Comparison of ENCODE assay signal across 17 cellular contexts in the genomic region with DNA sequence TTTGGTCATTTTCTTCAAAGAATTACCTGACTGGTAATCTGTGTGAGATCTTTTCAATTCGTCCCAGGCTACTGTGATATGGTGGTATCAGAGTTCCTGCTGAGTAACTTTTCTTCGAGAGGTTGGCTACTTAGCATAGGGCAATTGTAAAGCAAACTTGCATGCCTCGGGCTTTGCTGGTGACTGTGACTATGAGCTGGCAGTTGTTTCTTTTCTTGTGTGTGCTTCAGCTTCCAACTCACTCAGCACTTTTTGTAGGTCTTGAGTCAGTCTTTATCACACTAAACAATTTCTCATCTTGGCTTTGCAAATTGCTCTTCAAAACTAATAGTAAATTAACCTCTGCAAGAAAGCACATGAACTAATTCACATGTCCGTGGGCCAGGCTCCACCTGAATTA. TPM values are rescaled to one million over a fixed set of nuclear protein-coding genes. Genes with fewer than 3 reads are reported as not detected.
DNase-seq lines count a peak whose midpoint lies in the region; ATAC-seq and TF ChIP-seq lines count a peak whose summit lies in the region.
"Had no signal": no experiment of that assay in that cellular context is flagged by ENCODE, and none has a peak within 500 bp of the region (broad histone marks: within the 10 kb centered on the region; RNA-seq: fewer than 3 reads in every experiment).

No MANE protein-coding gene starts in this region.

- no peak overlapping the region for H3K27ac Mint-ChIP-seq in endodermal cell
- H3K27ac Mint-ChIP-seq: naive thymus-derived CD4-positive, alpha-beta T cell; stimulated activated naive B cell treated with anti-CD40 and anti-IgM and Interleukin-4, amounts not matched to agents 10 μg/mL and 1 μg/mL and 100 μg/mL, for 72 hours had no signal

- no peak overlapping the region for H3K4me3 Mint-ChIP-seq in endodermal cell
- H3K4me3 Mint-ChIP-seq: naive thymus-derived CD4-positive, alpha-beta T cell; stimulated activated naive B cell treated with anti-CD40 and anti-IgM and Interleukin-4, amounts not matched to agents 10 μg/mL and 1 μg/mL and 100 μg/mL, for 72 hours had no signal

- TF ChIP-seq CTCF in colonic mucosa (IDR thresholded peaks at IDR 0.05) (no peak), endodermal cell (conservative IDR thresholded peaks at IDR 0.05) (no peak)

- no peaks in the 10 kb centered on the region for H3K27me3 Mint-ChIP-seq in endodermal cell (ENCODE audit: insufficient read depth)

- intact Hi-C loops in colonic mucosa (cut with DNase I): loop anchor here (5.0 kb wide), 1 partner anchor 41 kb away; no protein-coding TSS in a partner anchor

- DNase-seq in AG20443 (ENCODE audit: low spot score): peak; percentile 58
- peak; percentile 59 for DNase-seq in NCI-H226
- DNase-seq in colonic mucosa: no peak
- peak; percentile 58 for DNase-seq in kidney tubule cell (ENCODE audit: low spot score)
- DNase-seq in COR-L47 (lab: John Stamatoyannopoulos, UW): no peak
- DNase-seq in endodermal cell: no peak
- DNase-seq: activated naive CD4-positive, alpha-beta T cell; kidney glomerular epithelial cell; naive thymus-derived CD4-positive, alpha-beta T cell; NCI-H1436; NCI-H524; stimulated activated CD4-positive, alpha-beta T cell treated with anti-CD3 and anti-CD28 coated beads, Interleukin-4, amount 100 ng/mL, for 24 hours; stimulated activated naive B cell treated with anti-CD40 and anti-IgM and Interleukin-4, amounts not matched to agents 10 μg/mL and 1 μg/mL and 100 μg/mL, for 72 hours had no signal

- WGBS in endodermal cell (ENCODE audit: insufficient coverage in 1 of 2, insufficient read length in 1 of 2), 2 experiments: 45 to 47% methylated on average over 2 to 4 of the region's 4 CpGs

- H3K4me1 ChIP-seq in colonic mucosa: no peaks in the 10 kb centered on the region
- peaks cover 14% of the 10 kb centered on the region for H3K4me1 ChIP-seq in endodermal cell (ENCODE audit: control insufficient read depth, insufficient read depth, low read length)
- H3K4me1 ChIP-seq: BLaER1 had no signal

- H3K9me3 ChIP-seq in colonic mucosa: no peaks in the 10 kb centered on the region
- H3K9me3 ChIP-seq in endodermal cell (ENCODE audit: control insufficient read depth, low read length): peaks cover 8% of the 10 kb centered on the region

- H3K4me3 ChIP-seq in colonic mucosa: no peak overlapping the region
- no peak overlapping the region for H3K4me3 ChIP-seq in endodermal cell (ENCODE audit: low read length)
- H3K4me3 ChIP-seq: BLaER1 had no signal

- H3K9ac ChIP-seq in colonic mucosa (ENCODE audit: low read depth in 2 of 2, low read length in 2 of 2) (no peak overlapping the region), endodermal cell (ENCODE audit: extremely low read depth, low read length, poor library complexity, severe bottlenecking) (no peak overlapping the region)
- H3K9ac ChIP-seq: BLaER1 had no signal

- H3K36me3 Mint-ChIP-seq in endodermal cell (ENCODE audit: low read depth): no peaks in the 10 kb centered on the region
- H3K36me3 Mint-ChIP-seq: naive thymus-derived CD4-positive, alpha-beta T cell; stimulated activated naive B cell treated with anti-CD40 and anti-IgM and Interleukin-4, amounts not matched to agents 10 μg/mL and 1 μg/mL and 100 μg/mL, for 72 hours had no signal

- H3K4me1 Mint-ChIP-seq in endodermal cell: peaks cover 35% of the 10 kb centered on the region
- H3K4me1 Mint-ChIP-seq: naive thymus-derived CD4-positive, alpha-beta T cell; stimulated activated naive B cell treated with anti-CD40 and anti-IgM and Interleukin-4, amounts not matched to agents 10 μg/mL and 1 μg/mL and 100 μg/mL, for 72 hours had no signal

- ATAC-seq in HG02970 (IDR thresholded peaks at IDR 0.05; ENCODE audit: low FRiP score, unreplicated experiment): no peak
- ATAC-seq in GM18519 (IDR thresholded peaks at IDR 0.05; ENCODE audit: low FRiP score, unreplicated experiment): no peak
- ATAC-seq: naive thymus-derived CD4-positive, alpha-beta T cell; stimulated activated naive B cell treated with anti-CD40 and anti-IgM and Interleukin-4, amounts not matched to agents 10 μg/mL and 1 μg/mL and 100 μg/mL, for 72 hours had no signal

- H3K36me3 ChIP-seq in colonic mucosa: no peaks in the 10 kb centered on the region
- H3K36me3 ChIP-seq in endodermal cell (ENCODE audit: control insufficient read depth, insufficient read depth, low read length): no peaks in the 10 kb centered on the region
- H3K36me3 ChIP-seq: BLaER1 had no signal

- H3K9me3 Mint-ChIP-seq in endodermal cell: no peaks in the 10 kb centered on the region

- H3K27ac ChIP-seq in colonic mucosa (peak overlapping the region; percentile 80), endodermal cell (ENCODE audit: low read depth, low read length) (no peak overlapping the region)
- H3K27ac ChIP-seq: BLaER1 had no signal

- no peaks in the 10 kb centered on the region for H3K27me3 ChIP-seq in colonic mucosa
- H3K27me3 ChIP-seq in endodermal cell (ENCODE audit: control insufficient read depth, insufficient read depth, low read length, poor library complexity, severe bottlenecking): no peaks in the 10 kb centered on the region
- H3K27me3 ChIP-seq: BLaER1 had no signal

RNA-seq across cellular contexts. Expression of gene PRR15, which starts 44.3 kb away (rescaled TPM):
- total RNA-seq in colonic mucosa (100 to 1,000 TPM; 129 to 194 TPM), endodermal cell (1 to 10 TPM; 2.7 to 3.7 TPM)
- 1.6 TPM for polyA plus RNA-seq in endodermal cell (2013, experiment 1 of 2)
- polyA plus RNA-seq in endodermal cell (2013, experiment 2 of 2): 0.54 TPM
- total RNA-seq: G401; naive thymus-derived CD4-positive, alpha-beta T cell had no signal
- polyA plus RNA-seq: naive thymus-derived CD4-positive, alpha-beta T cell had no signal

Comparison
In these comparisons a context has a peak if more than half of its experiments do, and no peak if none do; other contexts are left out.
1. DNase-seq: peak in AG20443 (single experiment), NCI-H226 (single experiment) and kidney tubule cell (single experiment); none in colonic mucosa (single experiment), COR-L47 (single experiment) and endodermal cell (single experiment).
2. RNA of gene PRR15, which starts 44.3 kb away (total RNA-seq): 129 to 194 TPM in colonic mucosa; 2.7 to 3.7 TPM in endodermal cell; every median in the first group is over 10 times any median in the second.